ENCODE assay signal across 1 cellular context in genomic region chr19:6062961-6063575, GRCh38.
TF ChIP-seq lines count a peak whose summit lies in the region.

No MANE protein-coding gene starts in this region.

TF ChIP-seq in K562, 482 proteins besides CTCF, POLR2A, EP300 and RAD21:
- TF ChIP-seq ZNF316 (IDR thresholded peaks at IDR 0.05) (no peak), ARID2 (IDR thresholded peaks at IDR 0.05) (no peak), HNRNPH1 (optimal IDR thresholded peaks at IDR 0.05; ENCODE audit: low read depth, low read length) (no peak), ARID1B (IDR thresholded peaks at IDR 0.05) (no peak), ATF1 (CRISPR knock-in tag; IDR thresholded peaks at IDR 0.05) (no peak), ATF1 (tag; IDR thresholded peaks at IDR 0.05) (no peak), CBX5 (IDR thresholded peaks at IDR 0.05; ENCODE audit: borderline replicate concordance, low read depth) (no peak), BDP1 (IDR thresholded peaks at IDR 0.05; ENCODE audit: insufficient read depth, insufficient read length) (no peak), ZKSCAN1 (IDR thresholded peaks at IDR 0.05; ENCODE audit: low read depth, low read length) (no peak)
- TF ChIP-seq, protein P1, sequence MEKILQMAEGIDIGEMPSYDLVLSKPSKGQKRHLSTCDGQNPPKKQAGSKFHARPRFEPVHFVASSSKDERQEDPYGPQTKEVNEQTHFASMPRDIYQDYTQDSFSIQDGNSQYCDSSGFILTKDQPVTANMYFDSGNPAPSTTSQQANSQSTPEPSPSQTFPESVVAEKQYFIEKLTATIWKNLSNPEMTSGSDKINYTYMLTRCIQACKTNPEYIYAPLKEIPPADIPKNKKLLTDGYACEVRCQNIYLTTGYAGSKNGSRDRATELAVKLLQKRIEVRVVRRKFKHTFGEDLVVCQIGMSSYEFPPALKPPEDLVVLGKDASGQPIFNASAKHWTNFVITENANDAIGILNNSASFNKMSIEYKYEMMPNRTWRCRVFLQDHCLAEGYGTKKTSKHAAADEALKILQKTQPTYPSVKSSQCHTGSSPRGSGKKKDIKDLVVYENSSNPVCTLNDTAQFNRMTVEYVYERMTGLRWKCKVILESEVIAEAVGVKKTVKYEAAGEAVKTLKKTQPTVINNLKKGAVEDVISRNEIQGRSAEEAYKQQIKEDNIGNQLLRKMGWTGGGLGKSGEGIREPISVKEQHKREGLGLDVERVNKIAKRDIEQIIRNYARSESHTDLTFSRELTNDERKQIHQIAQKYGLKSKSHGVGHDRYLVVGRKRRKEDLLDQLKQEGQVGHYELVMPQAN (IDR thresholded peaks at IDR 0.05; ENCODE audit: borderline replicate concordance): no peak
- TF ChIP-seq, protein P2, sequence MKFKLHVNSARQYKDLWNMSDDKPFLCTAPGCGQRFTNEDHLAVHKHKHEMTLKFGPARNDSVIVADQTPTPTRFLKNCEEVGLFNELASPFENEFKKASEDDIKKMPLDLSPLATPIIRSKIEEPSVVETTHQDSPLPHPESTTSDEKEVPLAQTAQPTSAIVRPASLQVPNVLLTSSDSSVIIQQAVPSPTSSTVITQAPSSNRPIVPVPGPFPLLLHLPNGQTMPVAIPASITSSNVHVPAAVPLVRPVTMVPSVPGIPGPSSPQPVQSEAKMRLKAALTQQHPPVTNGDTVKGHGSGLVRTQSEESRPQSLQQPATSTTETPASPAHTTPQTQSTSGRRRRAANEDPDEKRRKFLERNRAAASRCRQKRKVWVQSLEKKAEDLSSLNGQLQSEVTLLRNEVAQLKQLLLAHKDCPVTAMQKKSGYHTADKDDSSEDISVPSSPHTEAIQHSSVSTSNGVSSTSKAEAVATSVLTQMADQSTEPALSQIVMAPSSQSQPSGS (CRISPR knock-in tag; IDR thresholded peaks at IDR 0.05): no peak
